Comparison of ENCODE assay signal across 8 cellular contexts in the genomic region with DNA sequence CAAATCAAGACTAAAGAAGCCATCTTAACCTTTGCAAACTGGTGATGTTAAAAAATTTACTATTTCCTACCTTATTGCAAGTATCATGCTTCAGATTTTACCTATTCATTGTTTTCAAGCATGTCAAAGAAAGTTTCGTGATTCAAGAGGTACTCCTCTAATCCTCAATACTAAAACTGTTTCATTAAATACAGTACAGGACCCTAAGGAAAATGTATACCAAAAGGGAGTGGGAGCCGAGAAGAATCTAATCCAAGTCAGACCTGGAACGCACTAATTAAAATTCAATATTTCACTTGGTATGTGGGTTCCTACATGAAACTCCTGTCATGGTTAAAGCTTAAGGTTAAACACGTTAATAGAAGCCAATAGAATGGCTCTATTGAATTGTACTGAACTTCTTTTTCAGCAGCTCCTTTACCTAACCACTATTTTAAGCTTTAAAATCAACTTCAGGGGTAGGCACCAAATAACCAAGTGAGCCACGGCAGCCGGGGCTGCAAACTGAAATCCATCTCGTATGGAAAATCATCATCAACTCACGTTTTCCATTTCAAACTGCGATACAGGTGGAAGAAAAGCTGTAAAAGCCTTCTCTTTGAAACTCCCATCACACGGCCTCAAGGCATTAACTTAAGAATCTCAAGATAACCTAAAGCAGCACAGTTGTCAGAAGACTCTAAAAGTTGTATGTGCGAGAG.
DNase-seq lines count a peak whose midpoint lies in the region; ATAC-seq, FAIRE-seq and TF ChIP-seq lines count a peak whose summit lies in the region.

No MANE protein-coding gene starts in this region.

- H3K4me3 ChIP-seq in esophagus muscularis mucosa (peak overlapping the region; percentile 72 to 87 (median 84)), pancreas (peak overlapping the region; percentile 56 to 90 (median 87))

- TF ChIP-seq CTCF in esophagus muscularis mucosa (IDR thresholded peaks at IDR 0.05) (no peak), pancreas (IDR thresholded peaks at IDR 0.05) (no peak)

- FAIRE-seq in pancreas (lab: Jason Lieb, UNC): no peak

- no peaks in the 10 kb centered on the region for H3K27me3 ChIP-seq in esophagus muscularis mucosa
- no peaks in the 10 kb centered on the region for H3K27me3 ChIP-seq in pancreas

- peak in 1 of 4 donors; percentile 0 for ATAC-seq in pancreas
- ATAC-seq in GM21619 (IDR thresholded peaks at IDR 0.05; ENCODE audit: unreplicated experiment): no peak
- no peak for ATAC-seq in HG03196 (IDR thresholded peaks at IDR 0.05; ENCODE audit: unreplicated experiment)

- no peak for TF ChIP-seq POLR2A in esophagus muscularis mucosa (IDR thresholded peaks at IDR 0.05; ENCODE audit: low read depth)

- H3K9me3 ChIP-seq in esophagus muscularis mucosa (no peaks in the 10 kb centered on the region), pancreas (no peaks in the 10 kb centered on the region)

- no peak for TF ChIP-seq EP300 in esophagus muscularis mucosa (IDR thresholded peaks at IDR 0.05)

- no peaks in the 10 kb centered on the region for H3K36me3 ChIP-seq in esophagus muscularis mucosa
- H3K36me3 ChIP-seq in pancreas: no peaks in the 10 kb centered on the region

- peak; percentile 2 for DNase-seq in AG08395 (ENCODE audit: low spot score)
- DNase-seq in HT-29 (ENCODE audit: low spot score): peak; percentile 53
- DNase-seq in activated CD4-positive, alpha-beta T cell treated with anti-CD3 and anti-CD28 coated beads for 4 hours: peak; percentile 38 to 42
- no peak for DNase-seq in esophagus muscularis mucosa (ENCODE audit: extremely low spot score)
- no peak for DNase-seq in pancreas
- no peak for DNase-seq in NCI-H774 (lab: John Stamatoyannopoulos, UW)

- WGBS in esophagus muscularis mucosa: 11% methylated on average over 11 of the region's 11 CpGs
- 5 to 8% methylated on average over 11 of the region's 11 CpGs for WGBS in pancreas, 2 donors

- intact Hi-C loops in esophagus muscularis mucosa (cut with DNase I): loop anchor here (5.0 kb wide), 1 partner anchor 181 kb away; no protein-coding TSS in a partner anchor
- intact Hi-C loops in pancreas (cut with DNase I): no loop called here

- peak overlapping the region; percentile 76 to 87 (median 84) for H3K27ac ChIP-seq in esophagus muscularis mucosa (replicated peaks in 1 of 4)
- H3K27ac ChIP-seq in pancreas: peak overlapping the region in 3 of 4 donors; percentile 67 to 84 (median 84)

- peaks cover 4 to 18% (median 15%) of the 10 kb centered on the region in 4 donors for H3K4me1 ChIP-seq in esophagus muscularis mucosa
- H3K4me1 ChIP-seq in pancreas: no peaks in the 10 kb centered on the region

Comparison
In these comparisons a context has a peak if more than half of its experiments do, and no peak if none do; other contexts are left out.
1. DNase-seq: peak in AG08395 (single experiment), HT-29 (single experiment) and activated CD4-positive, alpha-beta T cell treated with anti-CD3 and anti-CD28 coated beads for 4 hours (2 of 2); none in esophagus muscularis mucosa (single experiment), pancreas (0 of 6) and NCI-H774 (single experiment).